Comparison of ENCODE assay signal across 30 cellular contexts in genomic region chr11:40421187-40421586, GRCh38.
"Had no signal": no experiment of that assay in that cellular context is flagged by ENCODE, and none has a peak within 500 bp of the region (broad histone marks: within the 10 kb centered on the region; RNA-seq: fewer than 3 reads in every experiment).

No MANE protein-coding gene starts in this region.

- DNase-seq: Kasumi-1, NCI-H1048, NCI-H1092 treated with DMSO at 0.1 percent for 48 hours, NCI-H1417, NCI-H1436, NCI-H146, NCI-H1694, NCI-H187, NCI-H1930, NCI-H2029 treated with DMSO at 0.1 percent for 48 hours, NCI-H2081 treated with DMSO at 0.1 percent for 48 hours, NCI-H2107, NCI-H2171, NCI-H226, NCI-H510A treated with DMSO at 0.1 percent for 48 hours, NCI-H524 treated with DMSO at 0.1 percent for 48 hours, NCI-H526 treated with DMSO at 0.1 percent for 48 hours, NCI-H774, PC-9, SHP77, SIG-M5, SJCRH30, T-cell had no signal

- H3K9me3 ChIP-seq: SJCRH30 had no signal

- H3K27ac ChIP-seq: PC-9, RWPE1, SJCRH30, SK-N-MC had no signal

- ATAC-seq: Panc1, Right ventricle myocardium inferior, SK-N-SH treated with all-trans-retinoic acid at 6 μM for 48 hours, T-cell had no signal

- H3K4me1 ChIP-seq: SJCRH30 had no signal

- FAIRE-seq: RCC 7860 had no signal

- H3K4me2 ChIP-seq: PC-9 had no signal

- H3K4me3 ChIP-seq: MG63, PC-9, SJCRH30, SK-N-MC had no signal

- H2AFZ ChIP-seq: PC-9 had no signal

- H3K27me3 ChIP-seq: MG63, SJCRH30 had no signal

- H3K36me3 ChIP-seq: MG63, SJCRH30 had no signal
